ENCODE assay signal across 15 cellular contexts in the genomic region with DNA sequence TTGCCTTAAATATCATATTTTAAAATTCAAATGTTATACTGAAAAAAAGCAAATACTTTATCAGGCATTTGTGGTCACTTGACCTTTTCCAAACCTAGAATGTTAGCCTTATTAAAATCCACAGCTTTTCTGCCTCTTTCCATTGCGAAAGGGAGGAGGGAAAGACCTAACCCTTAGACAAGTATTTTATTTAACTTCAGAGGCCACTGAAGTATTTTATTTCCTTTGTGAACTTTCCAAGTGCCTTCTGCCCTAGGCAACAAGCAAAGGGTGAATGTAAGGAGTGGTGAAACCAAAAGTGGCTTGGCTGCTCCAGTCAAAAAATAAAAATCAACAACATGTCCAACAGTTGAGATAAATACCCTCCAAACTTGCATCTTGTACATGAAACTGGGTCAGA.
"Had no signal": no experiment of that assay in that cellular context is flagged by ENCODE, and none has a peak within 500 bp of the region (broad histone marks: within the 10 kb centered on the region; RNA-seq: fewer than 3 reads in every experiment).

No MANE protein-coding gene starts in this region.

- H3K4me3 ChIP-seq: prostate gland, right lobe of liver, testis had no signal

- H3K9me3 ChIP-seq: prostate gland, right lobe of liver, testis had no signal

- H3K27me3 ChIP-seq: right lobe of liver, testis had no signal

- H3K4me1 ChIP-seq: prostate gland, right lobe of liver, testis had no signal

- ATAC-seq: activated naive CD8-positive, alpha-beta T cell treated with anti-CD3 and anti-CD28 coated beads, Interleukin-2, amount 50 U/mL, for 24 hours; stimulated activated naive CD8-positive, alpha-beta T cell treated with anti-CD3 and anti-CD28 coated beads, Interleukin-15, Interleukin-2, amounts not matched to agents 100 U/mL and 50 U/mL, for 24 hours; WTC11 had no signal

- H3K27ac Mint-ChIP-seq: activated naive CD8-positive, alpha-beta T cell treated with anti-CD3 and anti-CD28 coated beads, Interleukin-2, amount 50 U/mL, for 24 hours; T-helper 1 cell treated with Interleukin-12 subunit alpha and Interleukin-12 subunit beta and Interleukin-4 antibody, amounts not matched to agents 30 μg/mL and 1 μg/mL, for 36 hours; WTC11 had no signal

- H3K9me3 Mint-ChIP-seq: activated naive CD8-positive, alpha-beta T cell treated with anti-CD3 and anti-CD28 coated beads, Interleukin-2, amount 50 U/mL, for 24 hours had no signal

- H3K4me3 Mint-ChIP-seq: activated naive CD8-positive, alpha-beta T cell treated with anti-CD3 and anti-CD28 coated beads, Interleukin-2, amount 50 U/mL, for 24 hours; nephron progenitor cell; T-helper 1 cell treated with Interleukin-12 subunit alpha and Interleukin-12 subunit beta and Interleukin-4 antibody, amounts not matched to agents 30 μg/mL and 1 μg/mL, for 36 hours; WTC11 had no signal

- H3K36me3 ChIP-seq: prostate gland, right lobe of liver had no signal

- FAIRE-seq: colon had no signal

- H3K27ac ChIP-seq: prostate gland, right lobe of liver, testis had no signal

- DNase-seq: activated CD4-positive, alpha-beta T cell treated with anti-CD3 and anti-CD28 coated beads for 48 hours; activated CD8-positive, alpha-beta memory T cell treated with anti-CD3 and anti-CD28 coated beads for 24 hours; activated naive CD4-positive, alpha-beta T cell treated with Interleukin-2 at 50 U/mL for 16 hours; activated naive CD8-positive, alpha-beta T cell treated with anti-CD3 and anti-CD28 coated beads, Interleukin-2, amount 50 U/mL, for 24 hours; left cardiac atrium; mammary epithelial cell; nephron progenitor cell; right lobe of liver; stimulated activated CD4-positive, alpha-beta T cell treated with anti-CD3 and anti-CD28 coated beads, Interleukin-2, amount 100 ng/mL, for 48 hours; stimulated activated naive CD8-positive, alpha-beta T cell treated with anti-CD3 and anti-CD28 coated beads, Interleukin-15, Interleukin-2, amounts not matched to agents 100 U/mL and 50 U/mL, for 24 hours; testis had no signal

- H3K36me3 Mint-ChIP-seq: WTC11 had no signal
